In the genomic region with DNA sequence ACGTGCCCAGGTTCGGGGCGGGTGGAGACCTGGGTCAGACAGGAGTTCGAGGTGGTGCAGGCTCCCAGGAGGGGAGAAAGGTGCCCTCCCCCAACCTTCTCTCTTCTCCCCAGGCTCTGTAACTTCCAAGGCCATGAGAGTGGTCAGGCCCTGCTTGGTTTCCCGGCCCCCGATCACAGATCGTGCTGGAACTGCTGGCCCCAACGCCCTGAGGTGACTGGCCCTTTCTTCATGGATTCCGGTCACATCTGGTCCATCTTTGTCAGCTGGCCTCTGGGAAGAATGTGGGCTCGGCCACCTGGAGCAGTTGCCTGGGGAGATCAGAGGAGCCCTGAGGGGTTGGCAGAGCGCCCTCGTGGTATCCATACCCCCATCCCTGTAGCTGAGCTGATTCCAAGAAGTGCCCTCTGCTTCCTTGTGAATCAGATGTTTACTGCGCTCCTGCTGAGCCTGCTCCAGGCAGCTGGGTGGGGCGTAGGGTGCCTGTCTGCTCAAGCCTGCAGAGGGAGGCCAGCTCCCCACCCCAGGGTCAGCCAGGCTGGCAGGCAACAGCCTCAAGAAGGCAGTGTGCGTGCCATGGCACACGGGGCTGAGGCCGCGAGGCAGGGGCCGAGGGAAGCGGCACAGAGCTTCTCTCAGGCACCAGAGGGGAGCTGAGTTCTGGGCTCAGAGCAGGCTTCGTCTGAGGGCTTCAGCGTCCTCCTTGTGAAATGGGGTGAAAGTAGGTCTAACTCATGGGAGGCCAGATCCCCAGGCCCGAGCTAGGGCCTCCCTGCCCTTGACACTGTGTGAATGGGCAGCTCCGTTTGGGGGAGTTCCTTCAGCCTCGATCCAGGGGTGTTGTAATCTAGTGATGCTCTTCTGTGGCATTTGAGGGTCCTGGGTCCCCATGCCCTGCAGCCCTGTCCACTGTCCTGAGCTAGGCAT, we compare ENCODE assay signal across 10 cellular contexts. TPM values are rescaled to one million over a fixed set of nuclear protein-coding genes. Genes with fewer than 3 reads are reported as not detected.
DNase-seq lines count a peak whose midpoint lies in the region; ATAC-seq and TF ChIP-seq lines count a peak whose summit lies in the region.
"Had no signal": no experiment of that assay in that cellular context is flagged by ENCODE, and none has a peak within 500 bp of the region (broad histone marks: within the 10 kb centered on the region; RNA-seq: fewer than 3 reads in every experiment).

No MANE protein-coding gene starts in this region.

- H3K9me3 ChIP-seq in right lobe of liver: no peaks in the 10 kb centered on the region
- H3K9me3 ChIP-seq: Caco-2, SJSA1 had no signal

- no peak for TF ChIP-seq POLR2A in right lobe of liver (IDR thresholded peaks at IDR 0.05)

- no peaks in the 10 kb centered on the region for H3K27me3 ChIP-seq in right lobe of liver
- H3K27me3 ChIP-seq: SJSA1 had no signal

- intact Hi-C loops in right lobe of liver (cut with DNase I): no loop called here

- H3K4me3 ChIP-seq in right lobe of liver: no peak overlapping the region
- H3K4me3 ChIP-seq: SJSA1 had no signal

- CTCF ChIA-PET in HEK293T (lab: Yijun Ruan, JAX): interaction anchor here (0.6 kb wide), 1 partner anchor 124 kb away, joined by 3 read pairs; no protein-coding TSS in a partner anchor

- peak overlapping the region; percentile 62 to 90 (median 85) for H3K27ac ChIP-seq in right lobe of liver
- H3K27ac ChIP-seq: SJSA1 had no signal

- H3K4me1 ChIP-seq in right lobe of liver: peaks cover 2 to 87% (median 44%) of the 10 kb centered on the region in 4 donors

- peak; percentile 16 for DNase-seq in activated T-cell treated with anti-CD3 and anti-CD28 coated beads, Interleukin-2, amount 50 U/mL, for 1 hour
- DNase-seq in activated T-cell treated with anti-CD3 and anti-CD28 coated beads for 4 hours (no peak), brain pericyte (ENCODE audit: low read depth, low spot score) (peak; percentile 81), right lobe of liver (peak; percentile 48 to 65 (median 55)), ureter (ENCODE audit: low spot score) (peak; percentile 88), HEK293T (ENCODE audit: extremely low spot score) (no peak), 8988T (no peak)

- ATAC-seq in right lobe of liver (no peak), HG02852 (IDR thresholded peaks at IDR 0.05; ENCODE audit: unreplicated experiment) (no peak)

- peaks cover 0 to 2% (median 0%) of the 10 kb centered on the region in 4 donors for H3K36me3 ChIP-seq in right lobe of liver
- H3K36me3 ChIP-seq: SJSA1 had no signal

- 75% methylated on average over 7 of the region's 25 CpGs for WGBS in right lobe of liver (ENCODE audit: insufficient coverage, low coverage, low lambda C conversion rate, missing lambda C conversion rate)

- no peak for TF ChIP-seq CTCF in right lobe of liver (IDR thresholded peaks at IDR 0.05)

- POLR2A ChIA-PET in HEK293T (lab: Yijun Ruan, JAX): interaction anchor here (1.0 to 1.3 kb wide), 2 partner anchors 15 to 22 kb away, joined by 4 to 5 read pairs; no protein-coding TSS in a partner anchor

TF ChIP-seq in HEK293T, 16 proteins besides CTCF, POLR2A, EP300 and RAD21:
- TF ChIP-seq PKNOX1 (IDR thresholded peaks at IDR 0.05) (no peak), ELF4 (IDR thresholded peaks at IDR 0.05) (no peak), HDGF (IDR thresholded peaks at IDR 0.05; ENCODE audit: borderline replicate concordance) (no peak), NFRKB (IDR thresholded peaks at IDR 0.05) (no peak), BHLHE40 (IDR thresholded peaks at IDR 0.05; ENCODE audit: borderline replicate concordance) (no peak), L3MBTL2 (conservative IDR thresholded peaks at IDR 0.05) (no peak), LEF1 (IDR thresholded peaks at IDR 0.05; ENCODE audit: borderline replicate concordance) (no peak), ZNF384 (IDR thresholded peaks at IDR 0.05) (no peak), ARNT (IDR thresholded peaks at IDR 0.05) (no peak), FOXK2 (IDR thresholded peaks at IDR 0.05) (no peak), SUZ12 (IDR thresholded peaks at IDR 0.05) (no peak)
TF ChIP-seq in HEK293T: peak in this region for 0.

RNA-seq across cellular contexts. Expression of gene SH3BP2, which starts 3.6 kb away (rescaled TPM):
- 10 to 100 TPM; 34.9 to 51.8 (median 40.7) TPM for total RNA-seq in right lobe of liver
- total RNA-seq in ureter: 109 TPM

RNA-seq across cellular contexts. Expression of gene TNIP2, which starts 40.4 kb away (rescaled TPM):
- total RNA-seq in right lobe of liver (10 to 100 TPM in 5 of 6 experiments, 1 to 10 TPM in 1; 9.7 to 40.6 (median 18.8) TPM), ureter (41.0 TPM)

RNA-seq across cellular contexts. Expression of gene ADD1, which starts 47.1 kb away (rescaled TPM):
- total RNA-seq in right lobe of liver (100 to 1,000 TPM in 3 of 6 experiments, 10 to 100 TPM in 3; 94.4 to 120 (median 103) TPM), ureter (416 TPM)

Comparison
In these comparisons a context has a peak if more than half of its experiments do, and no peak if none do; other contexts are left out.
1. DNase-seq: peak in activated T-cell treated with anti-CD3 and anti-CD28 coated beads, Interleukin-2, amount 50 U/mL, for 1 hour (single experiment), brain pericyte (single experiment), right lobe of liver (3 of 3) and ureter (single experiment); none in activated T-cell treated with anti-CD3 and anti-CD28 coated beads for 4 hours (single experiment), HEK293T (single experiment) and 8988T (single experiment).